ENCODE assay signal across 26 cellular contexts in genomic region chr16:50616386-50616785, GRCh38.
A peak's percentile ranks its signal among the peaks of the same experiment; 100 is the strongest.
DNase-seq lines count a peak whose midpoint lies in the region; ATAC-seq and TF ChIP-seq lines count a peak whose summit lies in the region.
"Had no signal": no experiment of that assay in that cellular context is flagged by ENCODE, and none has a peak within 500 bp of the region (broad histone marks: within the 10 kb centered on the region; RNA-seq: fewer than 3 reads in every experiment).

No MANE protein-coding gene starts in this region.

- H3K4me3 ChIP-seq in HL-60 (replicated peaks; ENCODE audit: insufficient read depth, low read length) (no peak overlapping the region), sigmoid colon (no peak overlapping the region), aorta (ENCODE audit: low read length in 2 of 2) (no peak overlapping the region)
- H3K4me3 ChIP-seq: HAP-1, SJSA1, tibial nerve had no signal

- H3K27ac ChIP-seq in HL-60 (replicated peaks) (no peak overlapping the region), sigmoid colon (peak overlapping the region; percentile 81 to 94 (median 90)), aorta (ENCODE audit: low read depth in 1 of 2, low read length in 2 of 2) (no peak overlapping the region)
- H3K27ac ChIP-seq: SJSA1, tibial nerve had no signal

- no peak for TF ChIP-seq CTCF in HL-60 (IDR thresholded peaks at IDR 0.05; ENCODE audit: insufficient read depth, low read length)
- TF ChIP-seq CTCF in glutamatergic neuron (IDR thresholded peaks at IDR 0.05; ENCODE audit: partially characterized antibody, unreplicated experiment): no peak
- no peak for TF ChIP-seq CTCF in sigmoid colon (IDR thresholded peaks at IDR 0.05)

- H3K36me3 Mint-ChIP-seq in glutamatergic neuron (ENCODE audit: unreplicated experiment): peaks cover 5% of the 10 kb centered on the region
- no peaks in the 10 kb centered on the region for H3K36me3 Mint-ChIP-seq in activated naive CD8-positive, alpha-beta T cell treated with anti-CD3 and anti-CD28 coated beads, Interleukin-2, amount 50 U/mL, for 24 hours (ENCODE audit: low read depth)
- H3K36me3 Mint-ChIP-seq: activated CD8-positive, alpha-beta memory T cell treated with anti-CD3 and anti-CD28 coated beads, Interleukin-2, amount 10 ng/mL, durations not matched to agents 7 days and 5 days had no signal

- peaks cover 6% of the 10 kb centered on the region for H3K27me3 Mint-ChIP-seq in glutamatergic neuron (ENCODE audit: unreplicated experiment)
- no peaks in the 10 kb centered on the region for H3K27me3 Mint-ChIP-seq in activated naive CD8-positive, alpha-beta T cell treated with anti-CD3 and anti-CD28 coated beads, Interleukin-2, amount 50 U/mL, for 24 hours
- H3K27me3 Mint-ChIP-seq: activated CD8-positive, alpha-beta memory T cell treated with anti-CD3 and anti-CD28 coated beads, Interleukin-2, amount 10 ng/mL, durations not matched to agents 7 days and 5 days; central memory CD8-positive, alpha-beta T cell had no signal

- H3K9me3 ChIP-seq in sigmoid colon (no peaks in the 10 kb centered on the region), aorta (ENCODE audit: control insufficient read depth, low read length) (no peaks in the 10 kb centered on the region)
- H3K9me3 ChIP-seq: HAP-1, SJSA1, tibial nerve had no signal

- WGBS in sigmoid colon, 2 donors: 90 to 95% methylated on average over 6 of the region's 6 CpGs
- WGBS in aorta, 2 donors: 87 to 88% methylated on average over 6 of the region's 6 CpGs

- H3K4me1 Mint-ChIP-seq in glutamatergic neuron (ENCODE audit: low read depth, unreplicated experiment): peaks cover 46% of the 10 kb centered on the region
- H3K4me1 Mint-ChIP-seq in activated naive CD8-positive, alpha-beta T cell treated with anti-CD3 and anti-CD28 coated beads, Interleukin-2, amount 50 U/mL, for 24 hours: peaks cover 7% of the 10 kb centered on the region
- H3K4me1 Mint-ChIP-seq: activated B cell treated with CpG ODN at 0.5 μM for 24 hours had no signal

- no peak for ATAC-seq in activated naive CD8-positive, alpha-beta T cell treated with anti-CD3 and anti-CD28 coated beads, Interleukin-2, amount 50 U/mL, for 24 hours
- ATAC-seq in aorta (ENCODE audit: low FRiP score): no peak
- ATAC-seq: activated CD8-positive, alpha-beta memory T cell treated with anti-CD3 and anti-CD28 coated beads, Interleukin-2, amount 10 ng/mL, durations not matched to agents 7 days and 5 days; activated T-cell treated with anti-CD3 and anti-CD28 coated beads, Interleukin-2, amount 50 U/mL, for 72 hours; esophagus mucosa had no signal

- intact Hi-C loops in sigmoid colon (cut with DNase I): loop anchor here (2.0 to 5.0 kb wide), 3 partner anchors 14 to 68 kb away; partner anchors contain the start of gene NKD1
- intact Hi-C loops in aorta (cut with DNase I): loop anchor here in 1 of 2 donors (10.0 kb wide), 1 partner anchor 62 kb away; no protein-coding TSS in a partner anchor

- H3K27ac Mint-ChIP-seq in glutamatergic neuron (ENCODE audit: unreplicated experiment): peak overlapping the region; percentile 8
- no peak overlapping the region for H3K27ac Mint-ChIP-seq in activated naive CD8-positive, alpha-beta T cell treated with anti-CD3 and anti-CD28 coated beads, Interleukin-2, amount 50 U/mL, for 24 hours
- H3K27ac Mint-ChIP-seq: activated B cell treated with CpG ODN at 0.5 μM for 24 hours; activated CD8-positive, alpha-beta memory T cell treated with anti-CD3 and anti-CD28 coated beads, Interleukin-2, amount 10 ng/mL, durations not matched to agents 7 days and 5 days; dendritic cell treated with granulocyte-macrophage colony-stimulating factor and Interleukin-4, amounts not matched to agents 40 ng/mL and 50 ng/mL, for 4 days; endodermal cell had no signal

- H3K27me3 ChIP-seq in HL-60 (ENCODE audit: insufficient read depth, poor library complexity, severe bottlenecking) (no peaks in the 10 kb centered on the region), sigmoid colon (no peaks in the 10 kb centered on the region), aorta (ENCODE audit: control insufficient read depth in 1 of 2, insufficient read depth in 2 of 2, low read length in 1 of 2) (no peaks in the 10 kb centered on the region)
- H3K27me3 ChIP-seq: SJSA1, tibial nerve had no signal

- H3K4me1 ChIP-seq in sigmoid colon: peaks cover 0 to 82% (median 79%) of the 10 kb centered on the region in 4 donors
- H3K4me1 ChIP-seq in aorta (ENCODE audit: control insufficient read depth in 1 of 2, insufficient read depth in 2 of 2, low read length in 2 of 2): peaks cover 0 to 4% of the 10 kb centered on the region in 2 donors
- H3K4me1 ChIP-seq: HAP-1 had no signal

- H3K9me3 Mint-ChIP-seq in glutamatergic neuron (ENCODE audit: unreplicated experiment): peaks cover 10% of the 10 kb centered on the region
- H3K9me3 Mint-ChIP-seq in activated naive CD8-positive, alpha-beta T cell treated with anti-CD3 and anti-CD28 coated beads, Interleukin-2, amount 50 U/mL, for 24 hours: no peaks in the 10 kb centered on the region
- H3K9me3 Mint-ChIP-seq: activated B cell treated with CpG ODN at 0.5 μM for 24 hours; activated T-cell treated with anti-CD3 and anti-CD28 coated beads, Interleukin-2, amount 50 U/mL, for 72 hours; central memory CD8-positive, alpha-beta T cell; dendritic cell treated with granulocyte-macrophage colony-stimulating factor and Interleukin-4, amounts not matched to agents 40 ng/mL and 50 ng/mL, for 4 days; endodermal cell; neural crest cell had no signal

- TF ChIP-seq EP300 in sigmoid colon (IDR thresholded peaks at IDR 0.05): peak in 1 of 4 donors; percentile 1

- DNase-seq in HL-60 (ENCODE audit: low read depth in 1 of 2, low spot score in 1 of 2) (peak; percentile 31 to 44), SKM-1 (lab: John Stamatoyannopoulos, UW; ENCODE audit: unreplicated experiment) (peak; percentile 27), glutamatergic neuron (no peak), sigmoid colon (peak; percentile 75), NCI-H2227 treated with DMSO at 0.1 percent for 48 hours (lab: John Stamatoyannopoulos, UW) (no peak), aorta (no peak)
- DNase-seq in activated naive CD8-positive, alpha-beta T cell treated with anti-CD3 and anti-CD28 coated beads, Interleukin-2, amount 50 U/mL, for 24 hours: no peak
- DNase-seq: activated B cell treated with CpG ODN at 0.5 μM for 24 hours; activated CD8-positive, alpha-beta memory T cell treated with anti-CD3 and anti-CD28 coated beads, Interleukin-2, amount 10 ng/mL, durations not matched to agents 7 days and 5 days; activated naive CD4-positive, alpha-beta T cell; activated T-cell treated with anti-CD3 and anti-CD28 coated beads, Interleukin-2, amount 50 U/mL, for 72 hours; DND-41; hypothalamus; Kasumi-1; NCI-H1048; NCI-H748 treated with DMSO at 0.1 percent for 48 hours; stimulated activated CD4-positive, alpha-beta T cell treated with anti-CD3 and anti-CD28 coated beads, Interleukin-4, amount 100 ng/mL, for 24 hours had no signal

- H3K4me3 Mint-ChIP-seq in glutamatergic neuron (ENCODE audit: unreplicated experiment): no peak overlapping the region
- no peak overlapping the region for H3K4me3 Mint-ChIP-seq in activated naive CD8-positive, alpha-beta T cell treated with anti-CD3 and anti-CD28 coated beads, Interleukin-2, amount 50 U/mL, for 24 hours
- H3K4me3 Mint-ChIP-seq: activated B cell treated with CpG ODN at 0.5 μM for 24 hours; activated CD8-positive, alpha-beta memory T cell treated with anti-CD3 and anti-CD28 coated beads, Interleukin-2, amount 10 ng/mL, durations not matched to agents 7 days and 5 days; activated T-cell treated with anti-CD3 and anti-CD28 coated beads, Interleukin-2, amount 50 U/mL, for 72 hours; CD14-positive monocyte; central memory CD8-positive, alpha-beta T cell; dendritic cell treated with granulocyte-macrophage colony-stimulating factor and Interleukin-4, amounts not matched to agents 40 ng/mL and 50 ng/mL, for 4 days; endodermal cell; neural crest cell had no signal

- no peak for TF ChIP-seq POLR2A in sigmoid colon (IDR thresholded peaks at IDR 0.05)

- H3K36me3 ChIP-seq in sigmoid colon: no peaks in the 10 kb centered on the region
- H3K36me3 ChIP-seq in aorta (ENCODE audit: control insufficient read depth in 1 of 2, insufficient read depth in 2 of 2, low read length in 1 of 2): no peaks in the 10 kb centered on the region
- H3K36me3 ChIP-seq: HAP-1, SJSA1, tibial nerve had no signal

Comparison
In these comparisons a context has a peak if more than half of its experiments do, and no peak if none do; other contexts are left out.
1. DNase-seq: peak in HL-60 (2 of 2), SKM-1 (single experiment) and sigmoid colon (single experiment); none in glutamatergic neuron (single experiment), NCI-H2227 treated with DMSO at 0.1 percent for 48 hours (single experiment), activated naive CD8-positive, alpha-beta T cell treated with anti-CD3 and anti-CD28 coated beads, Interleukin-2, amount 50 U/mL, for 24 hours (single experiment) and aorta (0 of 2).
2. H3K27ac ChIP-seq: peak in sigmoid colon (4 of 4); none in HL-60 (single experiment) and aorta (0 of 2).